17 cellular contexts compared by ENCODE assay signal in the genomic region with DNA sequence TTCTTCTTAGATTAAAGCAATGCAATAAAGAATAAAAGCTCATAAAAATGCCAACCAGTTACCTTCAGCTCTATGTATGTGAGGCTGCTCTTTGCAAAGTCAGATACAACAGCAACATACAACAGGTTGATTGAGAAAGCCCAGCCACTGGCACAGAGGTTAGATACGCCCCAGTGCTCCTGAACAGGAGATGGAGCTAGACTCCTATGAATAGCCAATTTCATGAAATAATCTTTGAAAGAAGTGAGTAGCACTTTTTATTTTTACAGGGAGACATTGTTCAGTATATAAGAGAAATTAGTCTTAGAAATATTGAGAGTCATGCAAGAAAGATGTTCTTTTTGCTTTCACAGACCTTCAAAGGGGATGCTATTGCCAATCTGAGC.
"Had no signal": no experiment of that assay in that cellular context is flagged by ENCODE, and none has a peak within 500 bp of the region (broad histone marks: within the 10 kb centered on the region; RNA-seq: fewer than 3 reads in every experiment).

No MANE protein-coding gene starts in this region.

- DNase-seq: activated CD4-positive, alpha-beta T cell treated with anti-CD3 and anti-CD28 coated beads, Interleukin-2, amount 50 U/mL, for 4 hours; activated CD4-positive, CD25-positive, alpha-beta regulatory T cell treated with anti-CD3 and anti-CD28 coated beads, Interleukin-2, amount 50 U/mL, for 72 hours; activated CD8-positive, alpha-beta memory T cell treated with anti-CD3 and anti-CD28 coated beads, Interleukin-2, amount 10 ng/mL, durations not matched to agents 7 days and 5 days; activated effector memory CD4-positive, alpha-beta T cell treated with anti-CD3 and anti-CD28 coated beads, Interleukin-2, amount 50 U/mL, for 16 hours; activated T-cell treated with anti-CD3 and anti-CD28 coated beads, Interleukin-2, amount 50 U/mL, for 4 hours; amniotic stem cell; dorsolateral prefrontal cortex; heart right ventricle; kidney; lower lobe of right lung; naive B cell; tibial artery had no signal

- ATAC-seq: activated CD8-positive, alpha-beta memory T cell treated with anti-CD3 and anti-CD28 coated beads, Interleukin-2, amount 10 ng/mL, durations not matched to agents 7 days and 5 days; activated naive CD4-positive, alpha-beta T cell treated with anti-CD3 and anti-CD28 coated beads, Interleukin-2, amount 50 U/mL, for 72 hours; activated T-cell treated with anti-CD3 and anti-CD28 coated beads, Interleukin-2, amount 50 U/mL, for 4 hours; heart right ventricle; lower lobe of right lung had no signal

- H3K9me3 ChIP-seq: heart right ventricle, lower lobe of right lung, right atrium auricular region, tibial artery had no signal

- H3K4me3 ChIP-seq: dorsolateral prefrontal cortex, heart right ventricle, lower lobe of right lung, right atrium auricular region, skin epidermis, tibial artery had no signal

- H3K27me3 ChIP-seq: heart right ventricle, right atrium auricular region, tibial artery had no signal

- H3K27ac ChIP-seq: dorsolateral prefrontal cortex, heart right ventricle, lower lobe of right lung, right atrium auricular region, skin epidermis, tibial artery had no signal

- H3K36me3 ChIP-seq: heart right ventricle, lower lobe of right lung, right atrium auricular region, tibial artery had no signal

- H3K4me1 ChIP-seq: lower lobe of right lung, right atrium auricular region, tibial artery had no signal

- FAIRE-seq: endometrium, frontal cortex, kidney had no signal
